9 cellular contexts compared by ENCODE assay signal in the genomic region with DNA sequence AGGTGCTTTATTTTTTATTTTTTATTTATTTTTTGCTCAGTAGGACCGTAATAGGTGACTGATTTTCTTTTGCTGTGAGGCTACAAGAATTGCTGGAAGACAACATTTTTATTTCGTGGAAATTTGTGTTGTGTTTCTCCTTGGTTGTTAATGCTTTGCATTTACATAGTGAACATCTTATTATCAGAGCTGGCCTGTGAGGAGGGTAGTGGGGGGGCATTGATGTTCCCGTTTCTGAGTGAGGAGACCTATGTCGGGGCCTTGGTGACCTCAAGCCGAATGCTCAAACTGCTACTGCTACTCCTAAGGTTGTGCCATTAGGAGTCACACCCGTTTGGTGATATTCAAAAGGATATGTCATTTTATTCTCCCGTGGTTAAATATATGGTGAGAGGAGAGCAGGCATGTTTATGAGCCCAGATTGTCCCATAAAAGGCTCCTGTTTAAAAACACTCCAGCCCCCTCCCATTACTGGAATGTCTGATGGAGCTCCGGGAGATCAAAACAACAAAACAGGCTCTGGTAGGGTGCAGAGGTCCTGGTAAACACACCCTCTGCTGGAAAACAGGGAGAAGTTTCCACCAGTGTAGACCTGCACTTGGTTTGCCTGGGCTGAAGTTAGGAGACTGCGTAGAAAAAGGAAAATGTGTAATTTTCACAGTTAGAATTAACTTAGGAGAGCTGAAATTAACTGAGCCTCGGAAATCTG. TPM values are rescaled to one million over a fixed set of nuclear protein-coding genes. Genes with fewer than 3 reads are reported as not detected.
DNase-seq lines count a peak whose midpoint lies in the region; ATAC-seq, FAIRE-seq and TF ChIP-seq lines count a peak whose summit lies in the region.
"Had no signal": no experiment of that assay in that cellular context is flagged by ENCODE, and none has a peak within 500 bp of the region (broad histone marks: within the 10 kb centered on the region; RNA-seq: fewer than 3 reads in every experiment).

No MANE protein-coding gene starts in this region.

- H3K4me1 Mint-ChIP-seq in naive thymus-derived CD4-positive, alpha-beta T cell = peaks cover 0 to 21% (median 10%) of the 10 kb centered on the region in 7 donors

- H3K27ac ChIP-seq in naive thymus-derived CD4-positive, alpha-beta T cell (ENCODE audit: low read depth, low read length) = no peak overlapping the region

- ATAC-seq in naive thymus-derived CD4-positive, alpha-beta T cell = no peak
- ATAC-seq in omental fat pad (ENCODE audit: low FRiP score) (no peak), HG02588 (IDR thresholded peaks at IDR 0.05; ENCODE audit: unreplicated experiment) (no peak)

- H3K4me3 Mint-ChIP-seq in naive thymus-derived CD4-positive, alpha-beta T cell = peak overlapping the region in 7 of 10 donors; percentile 25 to 85 (median 83)

- H3K4me3 ChIP-seq in AG10803 (ENCODE audit: low read length) (peak overlapping the region; percentile 98), bronchial epithelial cell (ENCODE audit: low read depth, low read length) (no peak overlapping the region)
- H3K4me3 ChIP-seq in naive thymus-derived CD4-positive, alpha-beta T cell (ENCODE audit: low read length) = no peak overlapping the region

- no peak overlapping the region for H3K27ac Mint-ChIP-seq in naive thymus-derived CD4-positive, alpha-beta T cell

- CTCF ChIA-PET in naive thymus-derived CD4-positive, alpha-beta T cell (lab: Charles Lee) = interaction anchor here (0.8 to 3.4 kb wide), 10 partner anchors 8 to 1254 kb away, joined by 3 to 57 read pairs (median 4); no protein-coding TSS in a partner anchor

- POLR2A ChIA-PET in naive thymus-derived CD4-positive, alpha-beta T cell (lab: Charles Lee) = no interaction called here

- H3K36me3 ChIP-seq in bronchial epithelial cell (ENCODE audit: control insufficient read depth, insufficient read depth, low read length) = no peaks in the 10 kb centered on the region
- H3K36me3 ChIP-seq in naive thymus-derived CD4-positive, alpha-beta T cell (ENCODE audit: control insufficient read depth in 2 of 3, insufficient read depth in 3 of 3, low read length in 3 of 3) = no peaks in the 10 kb centered on the region

- peak; percentile 80 for FAIRE-seq in bronchial epithelial cell (lab: Jason Lieb, UNC)

- no peak for DNase-seq in AG10803 (ENCODE audit: low read depth)
- DNase-seq in KG1 (lab: John Stamatoyannopoulos, UW) = peak; percentile 17
- no peak for DNase-seq in bronchial epithelial cell (ENCODE audit: low read depth)
- DNase-seq in naive thymus-derived CD4-positive, alpha-beta T cell = no peak
- no peak for DNase-seq in omental fat pad (ENCODE audit: low spot score)
- no peak for DNase-seq in kidney glomerular epithelial cell (lab: John Stamatoyannopoulos, UW)
- DNase-seq in NCI-H1694 treated with DMSO at 0.1 percent for 48 hours (lab: John Stamatoyannopoulos, UW) = no peak
- DNase-seq: NCI-H1417 treated with DMSO at 0.1 percent for 48 hours had no signal

- peaks cover 20% of the 10 kb centered on the region for H3K27me3 ChIP-seq in bronchial epithelial cell (ENCODE audit: control insufficient read depth, insufficient read depth, low read length)
- peaks cover 0 to 4% of the 10 kb centered on the region in 2 donors for H3K27me3 ChIP-seq in naive thymus-derived CD4-positive, alpha-beta T cell (ENCODE audit: control insufficient read depth in 2 of 2, insufficient read depth in 2 of 2, low read length in 2 of 2)

- H3K4me1 ChIP-seq in naive thymus-derived CD4-positive, alpha-beta T cell (ENCODE audit: control insufficient read depth in 2 of 2, insufficient read depth in 2 of 2, low read length in 2 of 2) = peaks cover 0 to 7% of the 10 kb centered on the region in 2 donors

- no peaks in the 10 kb centered on the region for H3K9me3 Mint-ChIP-seq in naive thymus-derived CD4-positive, alpha-beta T cell

- no peaks in the 10 kb centered on the region for H3K9me3 ChIP-seq in naive thymus-derived CD4-positive, alpha-beta T cell (ENCODE audit: control insufficient read depth in 2 of 3, low read length in 3 of 3)

- no peaks in the 10 kb centered on the region for H3K36me3 Mint-ChIP-seq in naive thymus-derived CD4-positive, alpha-beta T cell

- intact Hi-C loops in naive thymus-derived CD4-positive, alpha-beta T cell (cut with micrococcal nuclease) = loop anchor here (1.0 to 10.0 kb wide), 15 partner anchors 16 to 1858 kb away; a partner anchor contains a TSS

- H3K27me3 Mint-ChIP-seq in naive thymus-derived CD4-positive, alpha-beta T cell = peaks cover 13 to 59% (median 50%) of the 10 kb centered on the region in 5 donors

- TF ChIP-seq CTCF in AG10803 (conservative IDR thresholded peaks at IDR 0.05; ENCODE audit: low read length) = peak; percentile 16; the same call in 1 of the 2 replicates
- TF ChIP-seq CTCF in bronchial epithelial cell (IDR thresholded peaks at IDR 0.05; ENCODE audit: insufficient read depth, low read length, severe bottlenecking) = no peak
- no peak for TF ChIP-seq CTCF in omental fat pad (IDR thresholded peaks at IDR 0.05)

RNA-seq across cellular contexts. Expression of a gene that starts 5.6 kb away (rescaled TPM):
- total RNA-seq in bronchial epithelial cell (0.26 and 2.1 TPM in 2 replicates), omental fat pad (100 to 1,000 TPM; 135 to 272 (median 163) TPM)
- 1 to 10 TPM in 1 of 5 experiments, not detected in 4; 1.9 TPM for total RNA-seq in naive thymus-derived CD4-positive, alpha-beta T cell
- not detected for polyA plus RNA-seq in naive thymus-derived CD4-positive, alpha-beta T cell

Comparison
In these comparisons a context has a peak if more than half of its experiments do, and no peak if none do; other contexts are left out.
1. RNA of a gene that starts 5.6 kb away (total RNA-seq): 135 to 272 TPM in omental fat pad; 0.26 to 2.1 TPM in bronchial epithelial cell and 1.9 TPM in naive thymus-derived CD4-positive, alpha-beta T cell; every median in the first group is over 10 times any median in the second.